19 cellular contexts compared by ENCODE assay signal in genomic region chr22:31228425-31228824, GRCh38. TPM values are rescaled to one million over a fixed set of nuclear protein-coding genes. Genes with fewer than 3 reads are reported as not detected.
A peak's percentile ranks its signal among the peaks of the same experiment; 100 is the strongest.
DNase-seq lines count a peak whose midpoint lies in the region; ATAC-seq and TF ChIP-seq lines count a peak whose summit lies in the region.
"Had no signal": no experiment of that assay in that cellular context is flagged by ENCODE, and none has a peak within 500 bp of the region (broad histone marks: within the 10 kb centered on the region; RNA-seq: fewer than 3 reads in every experiment).

No MANE protein-coding gene starts in this region.

- H3K4me3 ChIP-seq in heart left ventricle (no peak overlapping the region), transverse colon (no peak overlapping the region), left lung (no peak overlapping the region)
- H3K4me3 ChIP-seq in naive thymus-derived CD4-positive, alpha-beta T cell (ENCODE audit: low read length), result no peak overlapping the region
- H3K4me3 ChIP-seq: heart right ventricle had no signal

- H3K9me3 Mint-ChIP-seq in activated T-helper 17 cell treated with anti-CD3 and anti-CD28 coated beads, Interleukin-2, amount 50 U/mL, for 72 hours, result no peaks in the 10 kb centered on the region
- no peaks in the 10 kb centered on the region for H3K9me3 Mint-ChIP-seq in naive thymus-derived CD4-positive, alpha-beta T cell
- H3K9me3 Mint-ChIP-seq: activated CD4-positive, alpha-beta memory T cell treated with anti-CD3 and anti-CD28 coated beads, Interleukin-2, amount 10 ng/mL, durations not matched to agents 7 days and 5 days; neural crest cell; stimulated activated naive CD8-positive, alpha-beta T cell treated with anti-CD3 and anti-CD28 coated beads, Interleukin-15, amount 100 ng/mL, for 72 hours had no signal

- DNase-seq in heart left ventricle (no peak), cardiac septum (ENCODE audit: low spot score) (no peak), transverse colon (no peak), left lung (no peak), NCI-H1092 (lab: John Stamatoyannopoulos, UW) (no peak), NCI-H748 (lab: John Stamatoyannopoulos, UW; ENCODE audit: unreplicated experiment) (no peak)
- no peak for DNase-seq in naive thymus-derived CD4-positive, alpha-beta T cell
- DNase-seq: ACHN; activated CD4-positive, alpha-beta memory T cell treated with anti-CD3 and anti-CD28 coated beads, Interleukin-2, amount 10 ng/mL, durations not matched to agents 7 days and 5 days; activated T-cell treated with anti-CD3 and anti-CD28 coated beads, Interleukin-2, amount 50 U/mL, for 48 hours; DND-41; heart right ventricle; mesendoderm; NCI-H1436; NK-92 treated with Interleukin-12 subunit alpha and Interleukin-12 subunit beta, amount 100 ng/mL, for 24 hours; retina; stimulated activated naive CD8-positive, alpha-beta T cell treated with anti-CD3 and anti-CD28 coated beads, Interleukin-15, amount 100 ng/mL, for 72 hours had no signal

- POLR2A ChIA-PET in naive thymus-derived CD4-positive, alpha-beta T cell (lab: Charles Lee), result interaction anchor here (1.8 to 8.7 kb wide), 5 partner anchors 11 to 64 kb away, joined by 6 to 73 read pairs (median 13); partner anchors contain the start of genes LIMK2 and PIK3IP1

- H3K9me3 ChIP-seq in heart left ventricle (no peaks in the 10 kb centered on the region), transverse colon (no peaks in the 10 kb centered on the region), left lung (no peaks in the 10 kb centered on the region)
- no peaks in the 10 kb centered on the region for H3K9me3 ChIP-seq in naive thymus-derived CD4-positive, alpha-beta T cell (ENCODE audit: control insufficient read depth in 2 of 3, low read length in 3 of 3)
- H3K9me3 ChIP-seq: heart right ventricle had no signal

- ATAC-seq in heart left ventricle, result no peak
- no peak for ATAC-seq in activated T-helper 17 cell treated with anti-CD3 and anti-CD28 coated beads, Interleukin-2, amount 50 U/mL, for 72 hours (replicated peaks)
- no peak for ATAC-seq in naive thymus-derived CD4-positive, alpha-beta T cell
- ATAC-seq in left lung, result no peak
- ATAC-seq: heart right ventricle; stimulated activated naive CD8-positive, alpha-beta T cell treated with anti-CD3 and anti-CD28 coated beads, Interleukin-15, amount 100 ng/mL, for 72 hours had no signal

- TF ChIP-seq CTCF in heart left ventricle (IDR thresholded peaks at IDR 0.05), result no peak
- no peak for TF ChIP-seq CTCF in transverse colon (IDR thresholded peaks at IDR 0.05)
- TF ChIP-seq CTCF in left lung (IDR thresholded peaks at IDR 0.05), result no peak

- no peaks in the 10 kb centered on the region for H3K27me3 Mint-ChIP-seq in activated T-helper 17 cell treated with anti-CD3 and anti-CD28 coated beads, Interleukin-2, amount 50 U/mL, for 72 hours
- no peaks in the 10 kb centered on the region for H3K27me3 Mint-ChIP-seq in naive thymus-derived CD4-positive, alpha-beta T cell
- H3K27me3 Mint-ChIP-seq: activated CD4-positive, alpha-beta memory T cell treated with anti-CD3 and anti-CD28 coated beads, Interleukin-2, amount 10 ng/mL, durations not matched to agents 7 days and 5 days; stimulated activated naive CD8-positive, alpha-beta T cell treated with anti-CD3 and anti-CD28 coated beads, Interleukin-15, amount 100 ng/mL, for 72 hours had no signal

- TF ChIP-seq EP300 in transverse colon (IDR thresholded peaks at IDR 0.05; ENCODE audit: low read depth), result no peak

- intact Hi-C loops in heart left ventricle (cut with DNase I) (loop anchor here in 3 of 10 donors (2.0 to 10.0 kb wide), 3 partner anchors 14 to 284 kb away; partner anchors contain the start of gene RNF185 (in 1 of the 3)), cardiac septum (cut with DNase I) (loop anchor here (2.0 to 10.0 kb wide), 2 partner anchors 16 to 284 kb away; partner anchors contain the start of gene LIMK2), transverse colon (cut with DNase I; ENCODE audit: low total_unique reads) (no loop called here), left lung (cut with DNase I) (no loop called here)
- intact Hi-C loops in naive thymus-derived CD4-positive, alpha-beta T cell (cut with micrococcal nuclease), result loop anchor here in 1 of 2 donors (1.0 kb wide), 1 partner anchor 13 kb away; no protein-coding TSS in a partner anchor

- WGBS in heart left ventricle, 4 donors, result 90 to 96% (median 94%) methylated on average over 5 of the region's 5 CpGs
- WGBS in transverse colon (ENCODE audit: low coverage in 1 of 2), 2 donors, result 93% methylated on average over 5 of the region's 5 CpGs; no CpG with 5 or more reads in 1 of the 2 donors

- H3K27ac ChIP-seq in heart left ventricle (peak overlapping the region in 9 of 12 donors; percentile 26 to 95 (median 70)), transverse colon (peak overlapping the region; percentile 85 to 90 (median 88)), left lung (peak overlapping the region in 1 of 2 donors; percentile 96)
- H3K27ac ChIP-seq in naive thymus-derived CD4-positive, alpha-beta T cell (ENCODE audit: low read depth, low read length), result no peak overlapping the region

- peak overlapping the region; percentile 73 for H3K27ac Mint-ChIP-seq in activated T-helper 17 cell treated with anti-CD3 and anti-CD28 coated beads, Interleukin-2, amount 50 U/mL, for 72 hours
- peak overlapping the region in 7 of 9 donors; percentile 83 to 97 (median 94) for H3K27ac Mint-ChIP-seq in naive thymus-derived CD4-positive, alpha-beta T cell
- H3K27ac Mint-ChIP-seq: stimulated activated naive CD8-positive, alpha-beta T cell treated with anti-CD3 and anti-CD28 coated beads, Interleukin-15, amount 100 ng/mL, for 72 hours had no signal

- peaks cover 22% of the 10 kb centered on the region for H3K4me1 Mint-ChIP-seq in activated T-helper 17 cell treated with anti-CD3 and anti-CD28 coated beads, Interleukin-2, amount 50 U/mL, for 72 hours
- peaks cover 44 to 67% (median 49%) of the 10 kb centered on the region in 7 donors for H3K4me1 Mint-ChIP-seq in naive thymus-derived CD4-positive, alpha-beta T cell

- H3K4me3 Mint-ChIP-seq in activated T-helper 17 cell treated with anti-CD3 and anti-CD28 coated beads, Interleukin-2, amount 50 U/mL, for 72 hours, result no peak overlapping the region
- no peak overlapping the region for H3K4me3 Mint-ChIP-seq in naive thymus-derived CD4-positive, alpha-beta T cell
- H3K4me3 Mint-ChIP-seq: activated CD4-positive, alpha-beta memory T cell treated with anti-CD3 and anti-CD28 coated beads, Interleukin-2, amount 10 ng/mL, durations not matched to agents 7 days and 5 days; neural crest cell; stimulated activated naive CD8-positive, alpha-beta T cell treated with anti-CD3 and anti-CD28 coated beads, Interleukin-15, amount 100 ng/mL, for 72 hours had no signal

- in situ Hi-C loops in transverse colon (cut with MboI; ENCODE audit: low pct_ligation_motif_present in 1 of 4, low pct_unique_long_range_greater_than_20kb in 1 of 4, low sequenced_read_pairs in 3 of 4), result no loop called here

- TF ChIP-seq POLR2A in heart left ventricle (IDR thresholded peaks at IDR 0.05), result no peak
- no peak for TF ChIP-seq POLR2A in transverse colon (IDR thresholded peaks at IDR 0.05)

- CTCF ChIA-PET in naive thymus-derived CD4-positive, alpha-beta T cell (lab: Charles Lee), result interaction anchor here (0.9 to 6.4 kb wide), 5 partner anchors 9 to 68 kb away, joined by 3 to 88 read pairs (median 13); partner anchors contain the start of genes LIMK2 and RNF185

- H3K27me3 ChIP-seq in heart left ventricle, result no peaks in the 10 kb centered on the region
- no peaks in the 10 kb centered on the region for H3K27me3 ChIP-seq in naive thymus-derived CD4-positive, alpha-beta T cell (ENCODE audit: control insufficient read depth in 2 of 2, insufficient read depth in 2 of 2, low read length in 2 of 2)
- H3K27me3 ChIP-seq in transverse colon, result no peaks in the 10 kb centered on the region
- H3K27me3 ChIP-seq in left lung, result no peaks in the 10 kb centered on the region
- H3K27me3 ChIP-seq: heart right ventricle had no signal

- H3K4me1 ChIP-seq in heart left ventricle, result peaks cover 5 to 66% (median 32%) of the 10 kb centered on the region in 12 donors
- peaks cover 7 to 21% of the 10 kb centered on the region in 2 donors for H3K4me1 ChIP-seq in naive thymus-derived CD4-positive, alpha-beta T cell (ENCODE audit: control insufficient read depth in 2 of 2, insufficient read depth in 2 of 2, low read length in 2 of 2)
- H3K4me1 ChIP-seq in transverse colon, result peaks cover 37 to 96% (median 79%) of the 10 kb centered on the region in 4 donors
- H3K4me1 ChIP-seq in left lung, result peaks cover 34 to 85% of the 10 kb centered on the region in 2 donors

- H3K36me3 ChIP-seq in heart left ventricle, result peaks cover 0 to 23% (median 11%) of the 10 kb centered on the region in 9 donors
- H3K36me3 ChIP-seq in naive thymus-derived CD4-positive, alpha-beta T cell (ENCODE audit: control insufficient read depth in 2 of 3, insufficient read depth in 3 of 3, low read length in 3 of 3), result peaks cover 0 to 10% (median 0%) of the 10 kb centered on the region in 3 experiments
- H3K36me3 ChIP-seq in transverse colon, result no peaks in the 10 kb centered on the region
- peaks cover 0 to 20% of the 10 kb centered on the region in 2 donors for H3K36me3 ChIP-seq in left lung

- H3K36me3 Mint-ChIP-seq in activated T-helper 17 cell treated with anti-CD3 and anti-CD28 coated beads, Interleukin-2, amount 50 U/mL, for 72 hours (ENCODE audit: low read depth), result peaks cover 60% of the 10 kb centered on the region
- peaks cover 0 to 18% (median 0%) of the 10 kb centered on the region in 5 donors for H3K36me3 Mint-ChIP-seq in naive thymus-derived CD4-positive, alpha-beta T cell

RNA-seq across cellular contexts. Expression of gene LIMK2, which starts 16.3 kb away (rescaled TPM):
- total RNA-seq in heart left ventricle, result 10 to 100 TPM in 4 of 9 donors, 1 to 10 TPM in 5; 7.1 to 33.3 (median 9.4) TPM
- 10 to 100 TPM in 1 of 2 donors, 1 to 10 TPM in 1; 7.0 to 10.9 TPM for polyA plus RNA-seq in heart left ventricle
- total RNA-seq in cardiac septum, result 13.1 TPM
- total RNA-seq in activated T-helper 17 cell treated with anti-CD3 and anti-CD28 coated beads, Interleukin-2, amount 50 U/mL, for 72 hours, result 10 to 100 TPM; 59.5 to 61.4 TPM
- total RNA-seq in naive thymus-derived CD4-positive, alpha-beta T cell, result 10 to 100 TPM; 18.3 to 49.9 (median 28.8) TPM
- 10 to 100 TPM; 13.1 to 25.3 TPM for polyA plus RNA-seq in naive thymus-derived CD4-positive, alpha-beta T cell
- 100 to 1,000 TPM; 124 to 283 (median 210) TPM for total RNA-seq in transverse colon
- 10 to 100 TPM; 68.7 to 87.6 TPM for total RNA-seq in left lung
